30 cellular contexts compared by ENCODE assay signal in genomic region chr18:64407606-64408005, GRCh38.
"Had no signal": no experiment of that assay in that cellular context is flagged by ENCODE, and none has a peak within 500 bp of the region (broad histone marks: within the 10 kb centered on the region; RNA-seq: fewer than 3 reads in every experiment).

No MANE protein-coding gene starts in this region.

- H3K4me2 ChIP-seq: SK-N-SH had no signal

- H3K4me1 ChIP-seq: ascending aorta had no signal

- H3K9ac ChIP-seq: SK-N-SH had no signal

- ATAC-seq: activated naive CD4-positive, alpha-beta T cell treated with anti-CD3 and anti-CD28 coated beads, Interleukin-2, amount 50 U/mL, for 72 hours; activated naive CD8-positive, alpha-beta T cell treated with anti-CD3 and anti-CD28 coated beads, Interleukin-2, amount 50 U/mL, for 24 hours; activated T-cell treated with anti-CD3 and anti-CD28 coated beads, Interleukin-2, amount 50 U/mL, for 4 hours; body of pancreas; Panc1 had no signal

- H3K36me3 ChIP-seq: ascending aorta, MG63, SJCRH30 had no signal

- H3K9me3 ChIP-seq: ascending aorta, body of pancreas, MG63, SJCRH30 had no signal

- DNase-seq: activated CD4-positive, alpha-beta memory T cell treated with anti-CD3 and anti-CD28 coated beads for 36 hours; activated CD4-positive, alpha-beta T cell treated with anti-CD3 and anti-CD28 coated beads, Interleukin-2, amount 10 ng/mL, durations not matched to agents 7 days and 5 days; activated CD4-positive, CD25-positive, alpha-beta regulatory T cell; activated CD8-positive, alpha-beta memory T cell treated with anti-CD3 and anti-CD28 coated beads for 24 hours; activated effector memory CD4-positive, alpha-beta T cell treated with anti-CD3 and anti-CD28 coated beads, Interleukin-2, amount 50 U/mL, for 16 hours; activated naive CD4-positive, alpha-beta T cell treated with Interleukin-2 at 50 U/mL for 16 hours; activated naive CD8-positive, alpha-beta T cell treated with anti-CD3 and anti-CD28 coated beads, Interleukin-2, amount 50 U/mL, for 24 hours; activated T-cell treated with anti-CD3 and anti-CD28 coated beads, Interleukin-2, amount 50 U/mL, for 4 hours; amniotic stem cell; body of pancreas; central memory CD4-positive, alpha-beta T cell; MG63; MV-4-11; NCI-H1092 treated with DMSO at 0.1 percent for 48 hours; NCI-H1694; NCI-H2029; NCI-H2107; NCI-H2171 treated with DMSO at 0.1 percent for 48 hours; NCI-H226; NCI-H526; OCI-M1; Right ventricle myocardium superior; SJCRH30; SK-N-SH; T-helper 1 cell had no signal

- H3K27me3 ChIP-seq: ascending aorta, body of pancreas, MG63, SJCRH30 had no signal

- H3K27ac ChIP-seq: ascending aorta, body of pancreas, RWPE1, SJCRH30, VCaP had no signal

- H3K4me3 ChIP-seq: ascending aorta, body of pancreas, MG63, SJCRH30 had no signal
